ENCODE assay signal across 10 cellular contexts in the genomic region with DNA sequence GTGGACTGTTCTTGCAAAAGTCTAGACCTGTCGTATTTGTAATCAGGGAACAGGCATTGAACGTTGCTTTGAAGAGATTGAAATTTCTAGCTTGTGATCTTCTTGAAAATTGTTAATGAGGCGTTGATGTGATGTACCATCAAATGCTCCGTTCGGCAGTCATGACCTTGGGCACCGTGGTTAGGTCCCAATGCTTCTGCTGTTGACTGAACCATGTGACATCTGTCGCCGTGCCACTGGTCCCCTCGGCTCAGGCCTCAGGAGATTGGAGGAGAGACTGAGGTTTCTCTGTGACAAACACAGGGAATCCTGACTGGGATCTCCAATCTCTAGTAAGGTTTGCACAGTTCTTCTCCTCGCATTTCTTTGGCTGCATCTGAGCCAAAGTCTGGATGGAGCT. TPM values are rescaled to one million over a fixed set of nuclear protein-coding genes. Genes with fewer than 3 reads are reported as not detected.
DNase-seq lines count a peak whose midpoint lies in the region; ATAC-seq and TF ChIP-seq lines count a peak whose summit lies in the region.
"Had no signal": no experiment of that assay in that cellular context is flagged by ENCODE, and none has a peak within 500 bp of the region (broad histone marks: within the 10 kb centered on the region; RNA-seq: fewer than 3 reads in every experiment).

No MANE protein-coding gene starts in this region.

- peaks cover 59 to 95% (median 63%) of the 10 kb centered on the region in 10 experiments for H3K4me1 ChIP-seq in BLaER1 treated with 17β-estradiol and CSF1 and Interleukin-3, amounts not matched to agents 10 nM and 100 nM

- H4K20me1 ChIP-seq in BLaER1 treated with 17β-estradiol and CSF1 and Interleukin-3, amounts not matched to agents 10 nM and 100 nM, result peaks cover 28 to 44% (median 36%) of the 10 kb centered on the region in 11 experiments; a peak in 21 of 22 replicates

- peak overlapping the region; percentile 90 for H3K27ac Mint-ChIP-seq in activated B cell treated with CpG ODN at 0.5 μM for 24 hours
- H3K27ac Mint-ChIP-seq in memory B cell, result peak overlapping the region; percentile 98
- no peak overlapping the region for H3K27ac Mint-ChIP-seq in HFFc6

- H3K36me3 ChIP-seq in BLaER1 treated with 17β-estradiol and CSF1 and Interleukin-3, amounts not matched to agents 10 nM and 100 nM, result peaks cover 18 to 43% (median 39%) of the 10 kb centered on the region in 11 experiments
- H3K36me3 ChIP-seq: ovary had no signal

- H3K4me1 Mint-ChIP-seq in activated B cell treated with CpG ODN at 0.5 μM for 24 hours (peaks cover 81% of the 10 kb centered on the region), memory B cell (peaks cover 42% of the 10 kb centered on the region), HFFc6 (ENCODE audit: low read depth) (peaks cover 22% of the 10 kb centered on the region)

- DNase-seq in activated B cell treated with CpG ODN at 0.5 μM for 24 hours (no peak), memory B cell (ENCODE audit: low spot score in 2 of 2) (no peak), HFFc6 (no peak), globus pallidus (ENCODE audit: low spot score) (no peak), NCI-H526 treated with DMSO at 0.1 percent for 48 hours (lab: John Stamatoyannopoulos, UW) (no peak)
- DNase-seq: DMS153, ovary had no signal

- peak overlapping the region; percentile 87 to 100 (median 97) for H3K4me2 ChIP-seq in BLaER1 treated with 17β-estradiol and CSF1 and Interleukin-3, amounts not matched to agents 10 nM and 100 nM

- peak overlapping the region; percentile 60 to 92 (median 82) for H3K4me3 ChIP-seq in BLaER1 treated with 17β-estradiol and CSF1 and Interleukin-3, amounts not matched to agents 10 nM and 100 nM
- H3K4me3 ChIP-seq: ovary had no signal

- H3K9me3 Mint-ChIP-seq in activated B cell treated with CpG ODN at 0.5 μM for 24 hours, result no peaks in the 10 kb centered on the region
- no peaks in the 10 kb centered on the region for H3K9me3 Mint-ChIP-seq in memory B cell
- H3K9me3 Mint-ChIP-seq in HFFc6, result no peaks in the 10 kb centered on the region

- no peaks in the 10 kb centered on the region for H3K9me3 ChIP-seq in BLaER1 treated with 17β-estradiol and CSF1 and Interleukin-3, amounts not matched to agents 10 nM and 100 nM (replicated peaks in 1 of 11)
- H3K9me3 ChIP-seq: ovary had no signal

- POLR2A ChIA-PET in activated B cell treated with CpG ODN at 0.5 μM for 24 hours (lab: Charles Lee), result interaction anchor here (0.6 to 4.1 kb wide), 3 partner anchors 35 to 573 kb away, joined by 6 to 73 read pairs (median 7); partner anchors contain the start of genes NOL9 and NPHP4

- H3K27ac ChIP-seq in BLaER1 treated with 17β-estradiol and CSF1 and Interleukin-3, amounts not matched to agents 10 nM and 100 nM, result peak overlapping the region; percentile 81 to 99 (median 97); a peak in 21 of 22 replicates
- H3K27ac ChIP-seq: ovary had no signal

- H3K9ac ChIP-seq in BLaER1 treated with 17β-estradiol and CSF1 and Interleukin-3, amounts not matched to agents 10 nM and 100 nM, result peak overlapping the region; percentile 80 to 97 (median 93)

- no peaks in the 10 kb centered on the region for H3K27me3 Mint-ChIP-seq in activated B cell treated with CpG ODN at 0.5 μM for 24 hours
- H3K27me3 Mint-ChIP-seq in memory B cell, result no peaks in the 10 kb centered on the region
- H3K27me3 Mint-ChIP-seq in HFFc6 (ENCODE audit: insufficient read depth), result peaks cover 2% of the 10 kb centered on the region

- peaks cover 14% of the 10 kb centered on the region for H3K36me3 Mint-ChIP-seq in activated B cell treated with CpG ODN at 0.5 μM for 24 hours (ENCODE audit: low read depth)
- H3K36me3 Mint-ChIP-seq in memory B cell, result peaks cover 6% of the 10 kb centered on the region
- no peaks in the 10 kb centered on the region for H3K36me3 Mint-ChIP-seq in HFFc6 (ENCODE audit: low read depth)

- intact Hi-C loops in activated B cell treated with CpG ODN at 0.5 μM for 24 hours (cut with micrococcal nuclease), result loop anchor here (2.0 to 5.0 kb wide), 3 partner anchors 15 to 760 kb away; partner anchors contain the start of genes ACOT7 and CAMTA1

- peak overlapping the region; percentile 86 for H3K4me3 Mint-ChIP-seq in activated B cell treated with CpG ODN at 0.5 μM for 24 hours
- H3K4me3 Mint-ChIP-seq in memory B cell, result peak overlapping the region; percentile 94
- H3K4me3 Mint-ChIP-seq in HFFc6, result no peak overlapping the region

- CTCF ChIA-PET in activated B cell treated with CpG ODN at 0.5 μM for 24 hours (lab: Charles Lee), result interaction anchor here (0.8 kb wide), 1 partner anchor 19 kb away, joined by 3 read pairs; no protein-coding TSS in a partner anchor

- peak; percentile 20 for ATAC-seq in GM21717 (IDR thresholded peaks at IDR 0.05; ENCODE audit: unreplicated experiment)
- ATAC-seq in activated B cell treated with CpG ODN at 0.5 μM for 24 hours (ENCODE audit: low read depth), result no peak
- no peak for ATAC-seq in memory B cell (ENCODE audit: low read depth)
- no peak for ATAC-seq in HG03520 (IDR thresholded peaks at IDR 0.05; ENCODE audit: unreplicated experiment)

- H3K27me3 ChIP-seq in BLaER1 treated with 17β-estradiol and CSF1 and Interleukin-3, amounts not matched to agents 10 nM and 100 nM, result no peaks in the 10 kb centered on the region
- H3K27me3 ChIP-seq: ovary had no signal

- no peak for TF ChIP-seq CTCF in activated B cell treated with CpG ODN at 0.5 μM for 24 hours (IDR thresholded peaks at IDR 0.05)
- TF ChIP-seq CTCF in HFFc6 (IDR thresholded peaks at IDR 0.05), result no peak

RNA-seq across cellular contexts. Expression of gene KCNAB2, which starts 18.1 kb away (rescaled TPM):
- total RNA-seq in activated B cell treated with CpG ODN at 0.5 μM for 24 hours, result 101 and 121 TPM in 2 replicates
- total RNA-seq in HFFc6 (2021; fragmentation: NEBNext Ultra II Directional; extraction: Animal tissue kit (Norgen Biotek cat#: 25700)), result 10 to 100 TPM in 4 of 6 experiments, 1 to 10 TPM in 2; 8.0 to 12.6 (median 10.7) TPM

RNA-seq across cellular contexts. Expression of gene NPHP4, which starts 35.4 kb away (rescaled TPM):
- 6.2 and 8.0 TPM in 2 replicates for total RNA-seq in activated B cell treated with CpG ODN at 0.5 μM for 24 hours
- 1 to 10 TPM; 5.0 to 6.8 (median 6.0) TPM for total RNA-seq in HFFc6 (2021; fragmentation: NEBNext Ultra II Directional; extraction: Animal tissue kit (Norgen Biotek cat#: 25700))
